Comparison of ENCODE assay signal across 32 cellular contexts in genomic region chr12:108977360-108977759, GRCh38. TPM values are rescaled to one million over a fixed set of nuclear protein-coding genes. Genes with fewer than 3 reads are reported as not detected.
"Had no signal": no experiment of that assay in that cellular context is flagged by ENCODE, and none has a peak within 500 bp of the region (broad histone marks: within the 10 kb centered on the region; RNA-seq: fewer than 3 reads in every experiment).

No MANE protein-coding gene starts in this region.

- H3K4me3 ChIP-seq: ascending aorta, breast epithelium, esophagus muscularis mucosa, gastrocnemius medialis had no signal

- H3K4me1 ChIP-seq: ascending aorta, breast epithelium, esophagus muscularis mucosa, foreskin keratinocyte, gastrocnemius medialis had no signal

- ATAC-seq: activated CD4-positive, alpha-beta T cell treated with anti-CD3 and anti-CD28 coated beads for 36 hours; activated CD8-positive, alpha-beta memory T cell treated with anti-CD3 and anti-CD28 coated beads, Interleukin-2, amount 10 ng/mL, durations not matched to agents 7 days and 5 days; activated CD8-positive, alpha-beta T cell treated with anti-CD3 and anti-CD28 coated beads, Interleukin-2, amount 10 ng/mL, durations not matched to agents 7 days and 5 days; activated naive CD4-positive, alpha-beta T cell treated with anti-CD3 and anti-CD28 coated beads, Interleukin-2, amount 50 U/mL, for 72 hours; activated T-cell treated with anti-CD3 and anti-CD28 coated beads, Interleukin-2, amount 50 U/mL, for 72 hours; effector memory CD8-positive, alpha-beta T cell; foreskin keratinocyte; gastrocnemius medialis; T-cell; T-helper 17 cell had no signal

- H3K9me3 ChIP-seq: ascending aorta, breast epithelium, esophagus muscularis mucosa, gastrocnemius medialis had no signal

- H3K36me3 ChIP-seq: ascending aorta, breast epithelium, esophagus muscularis mucosa, gastrocnemius medialis had no signal

- H3K27me3 ChIP-seq: ascending aorta, breast epithelium, esophagus muscularis mucosa, foreskin keratinocyte, gastrocnemius medialis had no signal

- DNase-seq: activated CD4-positive, alpha-beta memory T cell treated with anti-CD3 and anti-CD28 coated beads for 36 hours; activated CD4-positive, alpha-beta T cell treated with anti-CD3 and anti-CD28 coated beads for 36 hours; activated CD4-positive, alpha-beta T cell treated with anti-CD3 and anti-CD28 coated beads, Interleukin-2, amount 10 ng/mL, durations not matched to agents 24 days and 14 days; activated CD4-positive, CD25-positive, alpha-beta regulatory T cell; activated CD4-positive, CD25-positive, alpha-beta regulatory T cell treated with anti-CD3 and anti-CD28 coated beads, Interleukin-2, amount 50 U/mL, for 72 hours; activated CD8-positive, alpha-beta memory T cell treated with anti-CD3 and anti-CD28 coated beads, Interleukin-2, amount 10 ng/mL, durations not matched to agents 7 days and 5 days; activated CD8-positive, alpha-beta memory T cell treated with anti-CD3 and anti-CD28 coated beads, Interleukin-2, amount 50 U/mL, for 4 hours; activated CD8-positive, alpha-beta T cell treated with anti-CD3 and anti-CD28 coated beads, Interleukin-2, amount 10 ng/mL, durations not matched to agents 7 days and 5 days; activated gamma-delta T cell; activated naive CD4-positive, alpha-beta T cell; activated naive CD4-positive, alpha-beta T cell treated with anti-CD3 and anti-CD28 coated beads, Interleukin-2, amount 10 ng/mL, durations not matched to agents 7 days and 5 days; activated naive CD8-positive, alpha-beta T cell treated with anti-CD3 and anti-CD28 coated beads, Interleukin-2, amount 10 ng/mL, durations not matched to agents 7 days and 5 days; activated T-cell treated with anti-CD3 and anti-CD28 coated beads, Interleukin-2, amount 50 U/mL, for 24 hours; activated T-cell treated with anti-CD3 and anti-CD28 coated beads, Interleukin-2, amount 50 U/mL, for 72 hours; caudate nucleus; cortex of kidney; dermis blood vessel endothelial cell; effector CD4-positive, alpha-beta T cell; effector memory CD8-positive, alpha-beta T cell; erythroblast; foreskin keratinocyte; gastrocnemius medialis; glutamatergic neuron; T-cell; T-helper 17 cell; T1000 had no signal

- H3K27ac ChIP-seq: ascending aorta, breast epithelium, esophagus muscularis mucosa, foreskin keratinocyte, gastrocnemius medialis had no signal

RNA-seq across cellular contexts. Expression of gene SVOP, which starts 43.5 kb away (rescaled TPM):
- total RNA-seq: activated CD4-positive, alpha-beta memory T cell treated with anti-CD3 and anti-CD28 coated beads for 36 hours; activated CD4-positive, alpha-beta T cell treated with anti-CD3 and anti-CD28 coated beads for 36 hours; activated CD4-positive, alpha-beta T cell treated with anti-CD3 and anti-CD28 coated beads, Interleukin-2, amount 10 ng/mL, durations not matched to agents 24 days and 14 days; activated CD8-positive, alpha-beta memory T cell treated with anti-CD3 and anti-CD28 coated beads for 36 hours; activated CD8-positive, alpha-beta memory T cell treated with anti-CD3 and anti-CD28 coated beads, Interleukin-2, amount 10 ng/mL, durations not matched to agents 7 days and 5 days; activated CD8-positive, alpha-beta T cell treated with anti-CD3 and anti-CD28 coated beads, Interleukin-2, amount 10 ng/mL, durations not matched to agents 7 days and 5 days; activated naive CD4-positive, alpha-beta T cell treated with anti-CD3 and anti-CD28 coated beads, Interleukin-2, amount 50 U/mL, for 72 hours; activated naive CD8-positive, alpha-beta T cell treated with anti-CD3 and anti-CD28 coated beads, Interleukin-2, amount 10 ng/mL, durations not matched to agents 7 days and 5 days; activated T-cell treated with anti-CD3 and anti-CD28 coated beads, Interleukin-2, amount 50 U/mL, for 72 hours; ascending aorta; breast epithelium; chondrocyte; dermis blood vessel endothelial cell; foreskin keratinocyte; T-cell; T-helper 17 cell had no signal
- polyA plus RNA-seq: foreskin keratinocyte had no signal
